In the genomic region with DNA sequence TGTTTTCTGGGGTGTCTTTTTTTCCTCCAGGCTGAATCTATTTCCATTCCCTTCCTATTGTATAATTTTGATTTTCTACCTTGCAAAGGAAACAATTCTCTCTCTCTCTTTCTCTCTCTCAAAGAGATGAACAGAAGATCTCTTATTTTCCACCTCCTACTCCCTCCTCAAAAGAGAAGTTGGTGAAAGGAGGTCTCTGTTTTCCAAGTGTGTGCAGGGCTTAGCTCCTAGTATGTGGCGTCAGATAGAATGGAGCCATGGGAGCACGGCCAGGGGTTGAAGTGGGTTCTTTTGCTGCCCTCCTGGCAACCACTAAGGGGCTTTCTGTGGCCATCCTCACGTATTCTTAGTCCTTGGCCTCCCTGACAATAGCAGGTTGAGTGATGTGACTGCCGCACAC, we compare ENCODE assay signal across 1 cellular context.
TF ChIP-seq lines count a peak whose summit lies in the region.

No MANE protein-coding gene starts in this region.

TF ChIP-seq in GM12878, 131 proteins besides CTCF, POLR2A, EP300 and RAD21:
- TF ChIP-seq, protein P1, sequence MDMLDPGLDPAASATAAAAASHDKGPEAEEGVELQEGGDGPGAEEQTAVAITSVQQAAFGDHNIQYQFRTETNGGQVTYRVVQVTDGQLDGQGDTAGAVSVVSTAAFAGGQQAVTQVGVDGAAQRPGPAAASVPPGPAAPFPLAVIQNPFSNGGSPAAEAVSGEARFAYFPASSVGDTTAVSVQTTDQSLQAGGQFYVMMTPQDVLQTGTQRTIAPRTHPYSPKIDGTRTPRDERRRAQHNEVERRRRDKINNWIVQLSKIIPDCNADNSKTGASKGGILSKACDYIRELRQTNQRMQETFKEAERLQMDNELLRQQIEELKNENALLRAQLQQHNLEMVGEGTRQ (IDR thresholded peaks at IDR 0.05; ENCODE audit: borderline replicate concordance, low read depth, low read length) = no peak
- TF ChIP-seq BRCA1 (IDR thresholded peaks at IDR 0.05; ENCODE audit: low read depth, low read length) (no peak), TARDBP (IDR thresholded peaks at IDR 0.05; ENCODE audit: borderline replicate concordance) (no peak), RELA (IDR thresholded peaks at IDR 0.05; ENCODE audit: borderline replicate concordance, partially characterized antibody) (no peak), SMAD5 (IDR thresholded peaks at IDR 0.05; ENCODE audit: low read depth) (no peak)
TF ChIP-seq in GM12878: peak in this region for 0.
